ENCODE assay signal across 18 cellular contexts in genomic region chr1:225815526-225816178, GRCh38. TPM values are rescaled to one million over a fixed set of nuclear protein-coding genes. Genes with fewer than 3 reads are reported as not detected.
DNase-seq lines count a peak whose midpoint lies in the region; ATAC-seq, FAIRE-seq and TF ChIP-seq lines count a peak whose summit lies in the region.
"Had no signal": no experiment of that assay in that cellular context is flagged by ENCODE, and none has a peak within 500 bp of the region (broad histone marks: within the 10 kb centered on the region; RNA-seq: fewer than 3 reads in every experiment).

No MANE protein-coding gene starts in this region.

- no peaks in the 10 kb centered on the region for H3K9me3 ChIP-seq in ovary

- TF ChIP-seq CTCF in dorsolateral prefrontal cortex (IDR thresholded peaks at IDR 0.05 in 54 of 56, conservative IDR thresholded peaks at IDR 0.05 in 2 of 56; ENCODE audit: low read depth in 1 of 56, partially characterized antibody in 56 of 56), result no peak
- no peak for TF ChIP-seq CTCF in ovary (IDR thresholded peaks at IDR 0.05)

- 86 to 90% (median 89%) methylated on average over 17 of the region's 17 CpGs for WGBS in ovary, 3 donors

- ATAC-seq in HG02884 (IDR thresholded peaks at IDR 0.05; ENCODE audit: unreplicated experiment), result no peak
- ATAC-seq: activated CD8-positive, alpha-beta T cell treated with anti-CD3 and anti-CD28 coated beads, Interleukin-2, amount 10 ng/mL, durations not matched to agents 7 days and 5 days had no signal

- DNase-seq in DMS79 (lab: John Stamatoyannopoulos, UW) (peak; percentile 69), NCI-H2029 treated with DMSO at 0.1 percent for 48 hours (lab: John Stamatoyannopoulos, UW) (peak; percentile 72), dorsolateral prefrontal cortex (no peak), ovary (no peak), urothelium cell line (ENCODE audit: low spot score) (no peak)
- no peak for DNase-seq in activated T-helper 2 cell treated with anti-CD3 and anti-CD28 coated beads, Interferon-gamma antibody, Interleukin-2, Interleukin-4, amounts not matched to agents 10 μg/mL and 5 μg/mL and 100 μg/mL, durations not matched to agents 14 hours and 24 hours and 36 hours (ENCODE audit: low spot score)
- DNase-seq in activated CD4-positive, CD25-positive, alpha-beta regulatory T cell treated with anti-CD3 and anti-CD28 coated beads, Interleukin-2, amount 50 U/mL, for 72 hours, result no peak
- DNase-seq: activated CD8-positive, alpha-beta T cell treated with anti-CD3 and anti-CD28 coated beads, Interleukin-2, amount 10 ng/mL, durations not matched to agents 7 days and 5 days; activated naive CD4-positive, alpha-beta T cell treated with anti-CD3 and anti-CD28 coated beads for 36 hours; DMS153; hippocampal formation; mammary epithelial cell; NCI-H1105; stimulated activated CD8-positive, alpha-beta memory T cell treated with anti-CD3 and anti-CD28 coated beads, Interleukin-4, amount 100 ng/mL, for 48 hours had no signal

- FAIRE-seq in urothelium cell line (lab: Jason Lieb, UNC), result no peak

- H3K9me3 Mint-ChIP-seq in activated T-helper 2 cell treated with anti-CD3 and anti-CD28 coated beads, Interferon-gamma antibody, Interleukin-2, Interleukin-4, amounts not matched to agents 10 μg/mL and 5 μg/mL and 100 μg/mL, durations not matched to agents 14 hours and 24 hours and 36 hours, result no peaks in the 10 kb centered on the region
- H3K9me3 Mint-ChIP-seq: activated naive CD4-positive, alpha-beta T cell treated with anti-CD3 and anti-CD28 coated beads for 36 hours; central memory CD8-positive, alpha-beta T cell had no signal

- H3K36me3 Mint-ChIP-seq in activated T-helper 2 cell treated with anti-CD3 and anti-CD28 coated beads, Interferon-gamma antibody, Interleukin-2, Interleukin-4, amounts not matched to agents 10 μg/mL and 5 μg/mL and 100 μg/mL, durations not matched to agents 14 hours and 24 hours and 36 hours (ENCODE audit: low read depth), result no peaks in the 10 kb centered on the region

- H3K4me3 Mint-ChIP-seq in activated T-helper 2 cell treated with anti-CD3 and anti-CD28 coated beads, Interferon-gamma antibody, Interleukin-2, Interleukin-4, amounts not matched to agents 10 μg/mL and 5 μg/mL and 100 μg/mL, durations not matched to agents 14 hours and 24 hours and 36 hours (ENCODE audit: low read depth), result no peak overlapping the region
- H3K4me3 Mint-ChIP-seq: activated CD8-positive, alpha-beta T cell treated with anti-CD3 and anti-CD28 coated beads, Interleukin-2, amount 10 ng/mL, durations not matched to agents 7 days and 5 days; activated naive CD4-positive, alpha-beta T cell treated with anti-CD3 and anti-CD28 coated beads for 36 hours; central memory CD8-positive, alpha-beta T cell had no signal

- H3K4me3 ChIP-seq in dorsolateral prefrontal cortex (no peak overlapping the region), ovary (no peak overlapping the region)

- peaks cover 8% of the 10 kb centered on the region for H3K27me3 Mint-ChIP-seq in activated T-helper 2 cell treated with anti-CD3 and anti-CD28 coated beads, Interferon-gamma antibody, Interleukin-2, Interleukin-4, amounts not matched to agents 10 μg/mL and 5 μg/mL and 100 μg/mL, durations not matched to agents 14 hours and 24 hours and 36 hours (ENCODE audit: low read depth)
- H3K27me3 Mint-ChIP-seq: central memory CD8-positive, alpha-beta T cell had no signal

- no peak overlapping the region for H3K27ac Mint-ChIP-seq in activated T-helper 2 cell treated with anti-CD3 and anti-CD28 coated beads, Interferon-gamma antibody, Interleukin-2, Interleukin-4, amounts not matched to agents 10 μg/mL and 5 μg/mL and 100 μg/mL, durations not matched to agents 14 hours and 24 hours and 36 hours
- H3K27ac Mint-ChIP-seq: activated CD8-positive, alpha-beta T cell treated with anti-CD3 and anti-CD28 coated beads, Interleukin-2, amount 10 ng/mL, durations not matched to agents 7 days and 5 days; activated naive CD4-positive, alpha-beta T cell treated with anti-CD3 and anti-CD28 coated beads for 36 hours had no signal

- TF ChIP-seq EP300 in ovary (IDR thresholded peaks at IDR 0.05), result no peak

- H3K4me1 ChIP-seq in ovary (ENCODE audit: insufficient read depth), result peaks cover 62% of the 10 kb centered on the region
- H3K4me1 ChIP-seq: parathyroid adenoma had no signal

- intact Hi-C loops in dorsolateral prefrontal cortex (cut with DNase I) (no loop called here), ovary (cut with DNase I) (no loop called here)
- intact Hi-C loops in activated T-helper 2 cell treated with anti-CD3 and anti-CD28 coated beads, Interferon-gamma antibody, Interleukin-2, Interleukin-4, amounts not matched to agents 10 μg/mL and 5 μg/mL and 100 μg/mL, durations not matched to agents 14 hours and 24 hours and 36 hours (cut with micrococcal nuclease), result no loop called here

- H3K27ac ChIP-seq in dorsolateral prefrontal cortex, result peak overlapping the region in 57 of 59 donors; percentile 12 to 99 (median 93)
- peak overlapping the region; percentile 73 to 89 for H3K27ac ChIP-seq in ovary
- H3K27ac ChIP-seq: epithelial cell of prostate had no signal

- H3K4me1 Mint-ChIP-seq in activated T-helper 2 cell treated with anti-CD3 and anti-CD28 coated beads, Interferon-gamma antibody, Interleukin-2, Interleukin-4, amounts not matched to agents 10 μg/mL and 5 μg/mL and 100 μg/mL, durations not matched to agents 14 hours and 24 hours and 36 hours (ENCODE audit: low read depth), result peaks cover 7% of the 10 kb centered on the region

- H3K27me3 ChIP-seq in dorsolateral prefrontal cortex, result no peaks in the 10 kb centered on the region
- H3K27me3 ChIP-seq in ovary, result no peaks in the 10 kb centered on the region

- TF ChIP-seq POLR2A in ovary (IDR thresholded peaks at IDR 0.05), result no peak

- H3K36me3 ChIP-seq in ovary, result no peaks in the 10 kb centered on the region

RNA-seq across cellular contexts. Expression of gene EPHX1, which starts 5.7 kb away (rescaled TPM):
- total RNA-seq in dorsolateral prefrontal cortex (100 to 1,000 TPM in 79 of 120 experiments, 10 to 100 TPM in 41; 56.7 to 268 (median 111) TPM), ovary (100 to 1,000 TPM; 213 to 462 (median 302) TPM)
- 100 to 1,000 TPM; 285 to 566 TPM for polyA plus RNA-seq in ovary
- 2.2 and 2.9 TPM in 2 replicates for total RNA-seq in activated T-helper 2 cell treated with anti-CD3 and anti-CD28 coated beads, Interferon-gamma antibody, Interleukin-2, Interleukin-4, amounts not matched to agents 10 μg/mL and 5 μg/mL and 100 μg/mL, durations not matched to agents 14 hours and 24 hours and 36 hours

RNA-seq across cellular contexts. Expression of gene SRP9, which starts 38.0 kb away (rescaled TPM):
- total RNA-seq in dorsolateral prefrontal cortex (100 to 1,000 TPM; 175 to 327 (median 230) TPM), ovary (100 to 1,000 TPM; 151 to 239 (median 193) TPM)
- polyA plus RNA-seq in ovary, result 100 to 1,000 TPM; 186 to 187 TPM
- 255 and 270 TPM in 2 replicates for total RNA-seq in activated T-helper 2 cell treated with anti-CD3 and anti-CD28 coated beads, Interferon-gamma antibody, Interleukin-2, Interleukin-4, amounts not matched to agents 10 μg/mL and 5 μg/mL and 100 μg/mL, durations not matched to agents 14 hours and 24 hours and 36 hours

Comparison
In these comparisons a context has a peak if more than half of its experiments do, and no peak if none do; other contexts are left out.
1. DNase-seq: peak in DMS79 (single experiment) and NCI-H2029 treated with DMSO at 0.1 percent for 48 hours (single experiment); none in dorsolateral prefrontal cortex (0 of 10), ovary (0 of 5), urothelium cell line (single experiment), activated T-helper 2 cell treated with anti-CD3 and anti-CD28 coated beads, Interferon-gamma antibody, Interleukin-2, Interleukin-4, amounts not matched to agents 10 μg/mL and 5 μg/mL and 100 μg/mL, durations not matched to agents 14 hours and 24 hours and 36 hours (single experiment) and activated CD4-positive, CD25-positive, alpha-beta regulatory T cell treated with anti-CD3 and anti-CD28 coated beads, Interleukin-2, amount 50 U/mL, for 72 hours (single experiment).
2. RNA of gene EPHX1, which starts 5.7 kb away (total RNA-seq): 213 to 462 TPM in ovary and 56.7 to 268 TPM in dorsolateral prefrontal cortex; 2.2 to 2.9 TPM in activated T-helper 2 cell treated with anti-CD3 and anti-CD28 coated beads, Interferon-gamma antibody, Interleukin-2, Interleukin-4, amounts not matched to agents 10 μg/mL and 5 μg/mL and 100 μg/mL, durations not matched to agents 14 hours and 24 hours and 36 hours; every median in the first group is over 10 times any median in the second.